In the genomic region with DNA sequence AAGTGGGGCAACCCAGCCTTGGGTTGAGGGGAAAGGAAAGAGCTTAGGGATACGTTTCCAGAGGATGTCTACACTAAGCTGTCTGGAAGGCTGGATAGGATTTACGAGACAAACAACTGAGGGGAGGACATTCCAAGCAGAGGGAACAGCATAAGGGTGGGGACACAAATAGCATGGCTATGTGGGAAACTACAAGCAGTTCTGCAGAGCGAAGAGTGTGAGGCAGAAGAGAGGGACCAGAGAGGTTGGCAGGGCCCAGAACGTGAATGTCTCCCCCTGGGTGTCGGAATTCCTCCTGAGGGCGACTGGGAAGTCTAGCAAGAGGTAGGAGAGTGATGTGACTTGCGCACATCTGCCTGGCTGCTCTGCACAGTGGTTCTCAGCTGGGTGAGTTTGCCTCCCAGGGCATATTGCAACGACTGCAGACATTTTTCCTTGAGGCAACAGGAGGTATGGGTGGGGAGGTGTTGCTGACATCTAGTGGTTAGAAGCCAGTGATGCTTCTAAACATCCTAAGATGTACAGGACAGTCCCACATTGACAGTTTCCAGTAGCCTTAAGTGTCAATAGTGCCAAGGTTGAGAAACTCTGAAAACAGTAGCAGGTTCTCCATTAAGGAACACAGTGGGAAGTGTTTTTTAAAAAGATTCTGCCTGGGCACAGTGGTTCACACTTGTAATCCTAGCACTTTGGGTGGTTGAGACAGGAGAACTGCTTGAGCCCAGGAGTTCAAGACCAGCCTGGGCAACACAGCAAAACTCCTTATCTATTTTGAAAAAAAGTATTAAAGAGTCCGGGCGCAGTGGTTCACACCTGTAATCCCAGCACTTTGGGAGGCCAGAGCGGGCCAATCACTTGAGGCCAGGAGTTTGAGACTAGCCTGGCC, we compare ENCODE assay signal across 8 cellular contexts. TPM values are rescaled to one million over a fixed set of nuclear protein-coding genes. Genes with fewer than 3 reads are reported as not detected.
DNase-seq lines count a peak whose midpoint lies in the region; ATAC-seq and TF ChIP-seq lines count a peak whose summit lies in the region.

No MANE protein-coding gene starts in this region.

- no peaks in the 10 kb centered on the region for H3K9me3 Mint-ChIP-seq in CD4-positive, alpha-beta T cell
- H3K9me3 Mint-ChIP-seq in activated CD8-positive, alpha-beta T cell treated with anti-CD3 and anti-CD28 coated beads, Interleukin-2, amount 10 ng/mL, durations not matched to agents 7 days and 5 days (ENCODE audit: insufficient read depth), result no peaks in the 10 kb centered on the region
- peaks cover 3% of the 10 kb centered on the region for H3K9me3 Mint-ChIP-seq in progenitor cell of endocrine pancreas (ENCODE audit: low read depth)

- ATAC-seq in CD4-positive, alpha-beta T cell (ENCODE audit: poor library complexity), result peak; percentile 90
- peak; percentile 75 for ATAC-seq in GM18517 (IDR thresholded peaks at IDR 0.05; ENCODE audit: unreplicated experiment)
- ATAC-seq in HG03064 (IDR thresholded peaks at IDR 0.05; ENCODE audit: low read depth, unreplicated experiment), result peak; percentile 73
- peak; percentile 87 for ATAC-seq in activated CD8-positive, alpha-beta T cell treated with anti-CD3 and anti-CD28 coated beads, Interleukin-2, amount 10 ng/mL, durations not matched to agents 7 days and 5 days

- CTCF ChIA-PET in CD4-positive, alpha-beta T cell (lab: Charles Lee), result interaction anchor here (1.1 to 1.3 kb wide), 2 partner anchors 28 to 365 kb away, joined by 3 read pairs; a partner anchor contains a TSS
- CTCF ChIA-PET in activated CD8-positive, alpha-beta T cell treated with anti-CD3 and anti-CD28 coated beads, Interleukin-2, amount 10 ng/mL, durations not matched to agents 7 days and 5 days (lab: Charles Lee), result interaction anchor here (0.7 to 0.8 kb wide), 3 partner anchors 9 to 89 kb away, joined by 3 to 4 read pairs (median 4); a partner anchor contains a TSS

- H3K27me3 ChIP-seq in CD4-positive, alpha-beta T cell (ENCODE audit: control insufficient read depth, insufficient read depth, low read length), result no peaks in the 10 kb centered on the region

- no peak overlapping the region for H3K4me3 Mint-ChIP-seq in CD4-positive, alpha-beta T cell
- no peak overlapping the region for H3K4me3 Mint-ChIP-seq in activated CD8-positive, alpha-beta T cell treated with anti-CD3 and anti-CD28 coated beads, Interleukin-2, amount 10 ng/mL, durations not matched to agents 7 days and 5 days
- H3K4me3 Mint-ChIP-seq in progenitor cell of endocrine pancreas (ENCODE audit: low read depth), result no peak overlapping the region

- POLR2A ChIA-PET in CD4-positive, alpha-beta T cell (lab: Charles Lee), result no interaction called here
- POLR2A ChIA-PET in activated CD8-positive, alpha-beta T cell treated with anti-CD3 and anti-CD28 coated beads, Interleukin-2, amount 10 ng/mL, durations not matched to agents 7 days and 5 days (lab: Charles Lee), result no interaction called here

- no peak overlapping the region for H3K4me3 ChIP-seq in foreskin fibroblast (ENCODE audit: low read depth in 1 of 2, low read length in 2 of 2)

- peaks cover 23% of the 10 kb centered on the region for H3K36me3 Mint-ChIP-seq in CD4-positive, alpha-beta T cell (ENCODE audit: low read depth)
- peaks cover 15% of the 10 kb centered on the region for H3K36me3 Mint-ChIP-seq in activated CD8-positive, alpha-beta T cell treated with anti-CD3 and anti-CD28 coated beads, Interleukin-2, amount 10 ng/mL, durations not matched to agents 7 days and 5 days (ENCODE audit: low read depth)
- peaks cover 1% of the 10 kb centered on the region for H3K36me3 Mint-ChIP-seq in progenitor cell of endocrine pancreas (ENCODE audit: insufficient read depth)

- peaks cover 20% of the 10 kb centered on the region for H3K4me1 Mint-ChIP-seq in CD4-positive, alpha-beta T cell (ENCODE audit: low read depth)
- H3K4me1 Mint-ChIP-seq in activated CD8-positive, alpha-beta T cell treated with anti-CD3 and anti-CD28 coated beads, Interleukin-2, amount 10 ng/mL, durations not matched to agents 7 days and 5 days (ENCODE audit: low read depth), result peaks cover 23% of the 10 kb centered on the region
- no peaks in the 10 kb centered on the region for H3K4me1 Mint-ChIP-seq in progenitor cell of endocrine pancreas (ENCODE audit: low read depth)

- H3K9me3 ChIP-seq in CD4-positive, alpha-beta T cell (ENCODE audit: control insufficient read depth, low read length), result no peaks in the 10 kb centered on the region

- no peaks in the 10 kb centered on the region for H3K27me3 Mint-ChIP-seq in CD4-positive, alpha-beta T cell
- H3K27me3 Mint-ChIP-seq in activated CD8-positive, alpha-beta T cell treated with anti-CD3 and anti-CD28 coated beads, Interleukin-2, amount 10 ng/mL, durations not matched to agents 7 days and 5 days (ENCODE audit: low read depth), result no peaks in the 10 kb centered on the region
- no peaks in the 10 kb centered on the region for H3K27me3 Mint-ChIP-seq in progenitor cell of endocrine pancreas

- DNase-seq in CD4-positive, alpha-beta T cell, result peak in 4 of 10 experiments; percentile 4 to 18 (median 12)
- DNase-seq in NCI-H748 treated with DMSO at 0.1 percent for 48 hours (lab: John Stamatoyannopoulos, UW) (peak; percentile 27), foreskin fibroblast (peak; percentile 51 to 74), progenitor cell of endocrine pancreas (ENCODE audit: low spot score, unreplicated experiment) (no peak), middle frontal gyrus (ENCODE audit: extremely low spot score, low spot score) (no peak)
- DNase-seq in activated CD8-positive, alpha-beta T cell treated with anti-CD3 and anti-CD28 coated beads, Interleukin-2, amount 10 ng/mL, durations not matched to agents 7 days and 5 days, result peak; percentile 56

- no peak overlapping the region for H3K27ac ChIP-seq in CD4-positive, alpha-beta T cell (ENCODE audit: low read depth, low read length)

- intact Hi-C loops in CD4-positive, alpha-beta T cell (cut with DNase I, micrococcal nuclease), result loop anchor here (2.0 kb wide), 2 partner anchors 90 to 364 kb away; a partner anchor contains a TSS

- TF ChIP-seq CTCF in CD4-positive, alpha-beta T cell (IDR thresholded peaks at IDR 0.05), result peak; percentile 48
- TF ChIP-seq CTCF in foreskin fibroblast (IDR thresholded peaks at IDR 0.05; ENCODE audit: low read depth, low read length) (peak; percentile 67), progenitor cell of endocrine pancreas (IDR thresholded peaks at IDR 0.05; ENCODE audit: unreplicated experiment) (peak; percentile 57)

- peak overlapping the region; percentile 69 for H3K27ac Mint-ChIP-seq in CD4-positive, alpha-beta T cell
- peak overlapping the region; percentile 21 for H3K27ac Mint-ChIP-seq in activated CD8-positive, alpha-beta T cell treated with anti-CD3 and anti-CD28 coated beads, Interleukin-2, amount 10 ng/mL, durations not matched to agents 7 days and 5 days
- no peak overlapping the region for H3K27ac Mint-ChIP-seq in progenitor cell of endocrine pancreas

RNA-seq across cellular contexts. Expression of a gene that starts 9.2 kb away (rescaled TPM):
- total RNA-seq in CD4-positive, alpha-beta T cell, result 10 to 100 TPM; 45.4 to 46.2 TPM
- 100 to 1,000 TPM; 110 to 111 TPM for total RNA-seq in activated CD8-positive, alpha-beta T cell treated with anti-CD3 and anti-CD28 coated beads, Interleukin-2, amount 10 ng/mL, durations not matched to agents 7 days and 5 days
- total RNA-seq in progenitor cell of endocrine pancreas, result 57.7 and 61.8 TPM in 2 replicates

RNA-seq across cellular contexts. Expression of a gene that starts 9.3 kb away (rescaled TPM):
- 10 to 100 TPM; 32.5 to 33.5 TPM for total RNA-seq in CD4-positive, alpha-beta T cell
- total RNA-seq in activated CD8-positive, alpha-beta T cell treated with anti-CD3 and anti-CD28 coated beads, Interleukin-2, amount 10 ng/mL, durations not matched to agents 7 days and 5 days, result 10 to 100 TPM; 29.1 to 29.5 TPM
- 11.3 and 11.8 TPM in 2 replicates for total RNA-seq in progenitor cell of endocrine pancreas

RNA-seq across cellular contexts. Expression of a gene that starts 14.9 kb away (rescaled TPM):
- not detected for total RNA-seq in CD4-positive, alpha-beta T cell
- not detected for total RNA-seq in activated CD8-positive, alpha-beta T cell treated with anti-CD3 and anti-CD28 coated beads, Interleukin-2, amount 10 ng/mL, durations not matched to agents 7 days and 5 days
- total RNA-seq in progenitor cell of endocrine pancreas, result not detected in 2 replicates

RNA-seq across cellular contexts. Expression of a gene that starts 28.0 kb away (rescaled TPM):
- total RNA-seq in CD4-positive, alpha-beta T cell, result 1 to 10 TPM; 4.7 to 5.7 TPM
- 10 to 100 TPM; 10.3 to 10.9 TPM for total RNA-seq in activated CD8-positive, alpha-beta T cell treated with anti-CD3 and anti-CD28 coated beads, Interleukin-2, amount 10 ng/mL, durations not matched to agents 7 days and 5 days
- total RNA-seq in progenitor cell of endocrine pancreas, result 30.2 TPM in 2 replicates

Comparison
In these comparisons a context has a peak if more than half of its experiments do, and no peak if none do; other contexts are left out.
1. DNase-seq: peak in NCI-H748 treated with DMSO at 0.1 percent for 48 hours (single experiment), activated CD8-positive, alpha-beta T cell treated with anti-CD3 and anti-CD28 coated beads, Interleukin-2, amount 10 ng/mL, durations not matched to agents 7 days and 5 days (single experiment) and foreskin fibroblast (2 of 2); none in progenitor cell of endocrine pancreas (single experiment) and middle frontal gyrus (single experiment).
2. Peak in every context shown above with its lines, with median percentiles within 50 percentile points of each other: ATAC-seq and CTCF ChIP-seq.